Comparison of ENCODE assay signal across 8 cellular contexts in the genomic region with DNA sequence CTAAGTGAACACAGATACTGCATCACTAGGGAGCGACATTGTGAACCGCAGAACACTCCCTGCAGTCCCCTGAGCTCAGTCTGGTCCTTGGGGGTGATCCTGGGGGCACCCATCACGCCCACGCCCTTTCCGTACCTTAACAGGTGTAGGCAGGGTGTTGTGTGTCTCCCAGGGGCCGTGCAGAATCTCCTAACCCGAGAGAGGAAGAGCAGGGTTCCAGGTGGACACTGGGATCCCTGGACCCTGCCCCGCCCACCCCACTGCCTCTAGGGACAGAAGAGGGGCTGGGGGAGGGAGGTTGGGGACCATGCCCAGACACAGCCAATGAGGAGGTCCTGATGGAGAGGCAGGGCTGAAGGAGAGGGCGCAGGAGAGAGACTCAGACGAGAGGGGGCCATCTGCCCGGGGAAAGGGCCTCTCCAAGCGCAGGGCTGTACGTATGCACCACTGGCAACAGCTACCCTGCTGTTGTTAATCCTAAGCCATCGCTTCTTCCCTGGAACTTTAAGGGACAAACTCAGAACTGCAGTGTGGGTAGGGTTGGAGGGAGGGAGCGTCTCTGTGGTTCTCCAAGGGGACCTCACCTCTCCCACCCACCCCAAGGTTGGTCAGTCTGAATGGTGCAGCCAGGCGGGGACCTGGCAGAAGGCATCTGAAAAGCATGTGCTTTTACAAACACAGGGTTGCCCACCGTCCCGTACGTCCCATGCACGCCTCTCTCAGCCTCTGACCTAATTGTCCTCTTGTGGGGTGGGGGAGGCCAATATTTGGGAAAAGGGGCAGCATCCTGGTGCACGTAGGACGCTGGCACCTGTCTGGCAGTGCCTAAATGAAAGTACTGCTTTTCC. TPM values are rescaled to one million over a fixed set of nuclear protein-coding genes. Genes with fewer than 3 reads are reported as not detected.
DNase-seq lines count a peak whose midpoint lies in the region; ATAC-seq and TF ChIP-seq lines count a peak whose summit lies in the region.

No MANE protein-coding gene starts in this region.

- H3K4me3 ChIP-seq in CD8-positive, alpha-beta T cell (ENCODE audit: low read depth, low read length), result peak overlapping the region; percentile 71

- H3K4me1 ChIP-seq in CD8-positive, alpha-beta T cell (ENCODE audit: insufficient read depth, low read length), result peaks cover 27% of the 10 kb centered on the region
- H3K4me1 ChIP-seq in foreskin keratinocyte, result no peaks in the 10 kb centered on the region

- no peaks in the 10 kb centered on the region for H3K27me3 ChIP-seq in CD8-positive, alpha-beta T cell (ENCODE audit: insufficient read depth, low read length)
- no peaks in the 10 kb centered on the region for H3K27me3 ChIP-seq in foreskin keratinocyte

- peaks cover 20% of the 10 kb centered on the region for H3K4me1 Mint-ChIP-seq in CD8-positive, alpha-beta T cell (ENCODE audit: low read depth)
- peaks cover 16% of the 10 kb centered on the region for H3K4me1 Mint-ChIP-seq in activated naive CD8-positive, alpha-beta T cell treated with anti-CD3 and anti-CD28 coated beads for 36 hours
- peaks cover 16% of the 10 kb centered on the region for H3K4me1 Mint-ChIP-seq in stimulated activated effector memory CD8-positive, alpha-beta T cell treated with anti-CD3 and anti-CD28 coated beads, Interleukin-12 subunit alpha, Interleukin-12 subunit beta, amount 100 ng/mL, for 72 hours

- H3K36me3 ChIP-seq in CD8-positive, alpha-beta T cell (ENCODE audit: insufficient read depth, low read length), result no peaks in the 10 kb centered on the region

- no peaks in the 10 kb centered on the region for H3K9me3 Mint-ChIP-seq in CD8-positive, alpha-beta T cell
- no peaks in the 10 kb centered on the region for H3K9me3 Mint-ChIP-seq in activated naive CD8-positive, alpha-beta T cell treated with anti-CD3 and anti-CD28 coated beads for 36 hours
- H3K9me3 Mint-ChIP-seq in stimulated activated effector memory CD8-positive, alpha-beta T cell treated with anti-CD3 and anti-CD28 coated beads, Interleukin-12 subunit alpha, Interleukin-12 subunit beta, amount 100 ng/mL, for 72 hours, result no peaks in the 10 kb centered on the region

- H3K27ac Mint-ChIP-seq in CD8-positive, alpha-beta T cell, result peak overlapping the region; percentile 98
- peak overlapping the region; percentile 96 for H3K27ac Mint-ChIP-seq in activated naive CD8-positive, alpha-beta T cell treated with anti-CD3 and anti-CD28 coated beads for 36 hours
- H3K27ac Mint-ChIP-seq in stimulated activated effector memory CD8-positive, alpha-beta T cell treated with anti-CD3 and anti-CD28 coated beads, Interleukin-12 subunit alpha, Interleukin-12 subunit beta, amount 100 ng/mL, for 72 hours, result peak overlapping the region; percentile 97

- no peak for TF ChIP-seq CTCF in CD8-positive, alpha-beta T cell (IDR thresholded peaks at IDR 0.05)
- TF ChIP-seq CTCF in foreskin keratinocyte (conservative IDR thresholded peaks at IDR 0.05), result no peak

- peak; percentile 35 for ATAC-seq in CD8-positive, alpha-beta T cell
- ATAC-seq in GM21786 (IDR thresholded peaks at IDR 0.05; ENCODE audit: unreplicated experiment) (peak; percentile 32), foreskin keratinocyte (no peak), HG03521 (IDR thresholded peaks at IDR 0.05; ENCODE audit: unreplicated experiment) (no peak)
- peak; percentile 60 for ATAC-seq in stimulated activated effector memory CD8-positive, alpha-beta T cell treated with anti-CD3 and anti-CD28 coated beads, Interleukin-12 subunit alpha, Interleukin-12 subunit beta, amount 100 ng/mL, for 72 hours

- intact Hi-C loops in CD8-positive, alpha-beta T cell (cut with DNase I, micrococcal nuclease), result loop anchor here (5.0 to 10.0 kb wide), 5 partner anchors 42 to 1160 kb away; partner anchors contain the start of genes CD99 (in 1 of the 2) and SLC25A6 (in 1 of the 2)

- no peaks in the 10 kb centered on the region for H3K27me3 Mint-ChIP-seq in CD8-positive, alpha-beta T cell (ENCODE audit: low read depth)
- peaks cover 4% of the 10 kb centered on the region for H3K27me3 Mint-ChIP-seq in activated naive CD8-positive, alpha-beta T cell treated with anti-CD3 and anti-CD28 coated beads for 36 hours

- peaks cover 31% of the 10 kb centered on the region for H3K36me3 Mint-ChIP-seq in CD8-positive, alpha-beta T cell
- H3K36me3 Mint-ChIP-seq in activated naive CD8-positive, alpha-beta T cell treated with anti-CD3 and anti-CD28 coated beads for 36 hours, result no peaks in the 10 kb centered on the region
- peaks cover 37% of the 10 kb centered on the region for H3K36me3 Mint-ChIP-seq in stimulated activated effector memory CD8-positive, alpha-beta T cell treated with anti-CD3 and anti-CD28 coated beads, Interleukin-12 subunit alpha, Interleukin-12 subunit beta, amount 100 ng/mL, for 72 hours

- H3K27ac ChIP-seq in CD8-positive, alpha-beta T cell (ENCODE audit: low read depth, low read length), result peak overlapping the region; percentile 92
- H3K27ac ChIP-seq in foreskin keratinocyte, result no peak overlapping the region

- peak overlapping the region; percentile 98 for H3K4me3 Mint-ChIP-seq in CD8-positive, alpha-beta T cell
- peak overlapping the region; percentile 93 for H3K4me3 Mint-ChIP-seq in activated naive CD8-positive, alpha-beta T cell treated with anti-CD3 and anti-CD28 coated beads for 36 hours
- H3K4me3 Mint-ChIP-seq in stimulated activated effector memory CD8-positive, alpha-beta T cell treated with anti-CD3 and anti-CD28 coated beads, Interleukin-12 subunit alpha, Interleukin-12 subunit beta, amount 100 ng/mL, for 72 hours, result peak overlapping the region; percentile 92

- POLR2A ChIA-PET in CD8-positive, alpha-beta T cell (lab: Charles Lee), result no interaction called here

- CTCF ChIA-PET in CD8-positive, alpha-beta T cell (lab: Charles Lee), result no interaction called here

- H3K9me3 ChIP-seq in CD8-positive, alpha-beta T cell (ENCODE audit: low read length), result no peaks in the 10 kb centered on the region

- peak; percentile 11 to 66 (median 46) for DNase-seq in CD8-positive, alpha-beta T cell
- DNase-seq in NOMO-1 treated with dmso at 0.1 percent for 144 hours (lab: John Stamatoyannopoulos, UW; ENCODE audit: unreplicated experiment) (peak; percentile 44), foreskin keratinocyte (no peak), NCI-H187 (lab: John Stamatoyannopoulos, UW) (no peak)
- peak; percentile 59 for DNase-seq in activated naive CD8-positive, alpha-beta T cell treated with anti-CD3 and anti-CD28 coated beads for 36 hours
- peak; percentile 46 to 90 for DNase-seq in stimulated activated effector memory CD8-positive, alpha-beta T cell treated with anti-CD3 and anti-CD28 coated beads, Interleukin-12 subunit alpha, Interleukin-12 subunit beta, amount 100 ng/mL, for 72 hours (ENCODE audit: low spot score in 2 of 2)

RNA-seq across cellular contexts. Expression of gene P2RY8, which starts 2.4 kb away (rescaled TPM):
- 100 to 1,000 TPM; 196 to 197 TPM for total RNA-seq in CD8-positive, alpha-beta T cell
- 10 to 100 TPM; 12.5 to 13.3 TPM for total RNA-seq in activated naive CD8-positive, alpha-beta T cell treated with anti-CD3 and anti-CD28 coated beads for 36 hours
- not detected in 2 replicates for total RNA-seq in foreskin keratinocyte
- polyA plus RNA-seq in foreskin keratinocyte, result not detected in 2 replicates

RNA-seq across cellular contexts. Expression of gene AKAP17A, which starts 56.9 kb away (rescaled TPM):
- total RNA-seq in CD8-positive, alpha-beta T cell, result 100 to 1,000 TPM; 193 to 209 TPM
- 10 to 100 TPM; 48.2 to 49.2 TPM for total RNA-seq in activated naive CD8-positive, alpha-beta T cell treated with anti-CD3 and anti-CD28 coated beads for 36 hours
- 22.5 and 23.5 TPM in 2 replicates for total RNA-seq in foreskin keratinocyte
- polyA plus RNA-seq in foreskin keratinocyte, result 14.3 and 14.6 TPM in 2 replicates

Comparison
In these comparisons a context has a peak if more than half of its experiments do, and no peak if none do; other contexts are left out.
1. ATAC-seq: peak in CD8-positive, alpha-beta T cell (single experiment), GM21786 (single experiment) and stimulated activated effector memory CD8-positive, alpha-beta T cell treated with anti-CD3 and anti-CD28 coated beads, Interleukin-12 subunit alpha, Interleukin-12 subunit beta, amount 100 ng/mL, for 72 hours (single experiment); none in foreskin keratinocyte (single experiment) and HG03521 (single experiment).
2. DNase-seq: peak in CD8-positive, alpha-beta T cell (7 of 7), NOMO-1 treated with dmso at 0.1 percent for 144 hours (single experiment), activated naive CD8-positive, alpha-beta T cell treated with anti-CD3 and anti-CD28 coated beads for 36 hours (single experiment) and stimulated activated effector memory CD8-positive, alpha-beta T cell treated with anti-CD3 and anti-CD28 coated beads, Interleukin-12 subunit alpha, Interleukin-12 subunit beta, amount 100 ng/mL, for 72 hours (2 of 2); none in foreskin keratinocyte (0 of 2) and NCI-H187 (0 of 2).
3. RNA of gene P2RY8, which starts 2.4 kb away (total RNA-seq): 196 to 197 TPM in CD8-positive, alpha-beta T cell; 12.5 to 13.3 TPM in activated naive CD8-positive, alpha-beta T cell treated with anti-CD3 and anti-CD28 coated beads for 36 hours and not detected in foreskin keratinocyte; every median in the first group is over 10 times any median in the second.
4. Peak in every context shown above with its lines, with median percentiles within 50 percentile points of each other: H3K27ac Mint-ChIP-seq and H3K4me3 Mint-ChIP-seq.